23 cellular contexts compared by ENCODE assay signal in genomic region chr5:9790276-9790675, GRCh38.
"Had no signal": no experiment of that assay in that cellular context is flagged by ENCODE, and none has a peak within 500 bp of the region (broad histone marks: within the 10 kb centered on the region; RNA-seq: fewer than 3 reads in every experiment).

No MANE protein-coding gene starts in this region.

- H3K36me3 ChIP-seq: colonic mucosa, esophagus squamous epithelium, gastroesophageal sphincter, heart left ventricle, left lung, lower lobe of right lung had no signal

- H3K9me3 ChIP-seq: colonic mucosa, esophagus squamous epithelium, gastroesophageal sphincter, heart left ventricle, left lung, lower lobe of right lung, mucosa of descending colon had no signal

- H3K4me3 ChIP-seq: colonic mucosa, esophagus squamous epithelium, gastroesophageal sphincter, heart left ventricle, hepatocyte, left lung, lower lobe of right lung, mucosa of descending colon had no signal

- H3K79me2 ChIP-seq: hepatocyte had no signal

- H3K4me2 ChIP-seq: hepatocyte had no signal

- H3K27me3 ChIP-seq: colonic mucosa, esophagus squamous epithelium, gastroesophageal sphincter, heart left ventricle, hepatocyte, left lung had no signal

- H3K27ac ChIP-seq: colonic mucosa, epithelial cell of prostate, esophagus squamous epithelium, foreskin keratinocyte, gastroesophageal sphincter, hepatocyte, left lung, lower lobe of right lung had no signal

- DNase-seq: colonic mucosa; cortex of kidney; effector CD8-positive, alpha-beta T cell; effector memory CD8-positive, alpha-beta T cell; endodermal cell; erythroblast; esophagus squamous epithelium; foreskin keratinocyte; heart left ventricle; immature natural killer cell; islet precursor cell; kidney; left colon; left lung; left ventricle myocardium superior; lower lobe of right lung; mesenchymal stem cell; mucosa of descending colon; naive B cell; naive thymus-derived CD8-positive, alpha-beta T cell had no signal

- H3K4me1 ChIP-seq: colonic mucosa, esophagus squamous epithelium, foreskin keratinocyte, gastroesophageal sphincter, left lung, lower lobe of right lung had no signal

- H2AFZ ChIP-seq: hepatocyte had no signal
